In the genomic region with DNA sequence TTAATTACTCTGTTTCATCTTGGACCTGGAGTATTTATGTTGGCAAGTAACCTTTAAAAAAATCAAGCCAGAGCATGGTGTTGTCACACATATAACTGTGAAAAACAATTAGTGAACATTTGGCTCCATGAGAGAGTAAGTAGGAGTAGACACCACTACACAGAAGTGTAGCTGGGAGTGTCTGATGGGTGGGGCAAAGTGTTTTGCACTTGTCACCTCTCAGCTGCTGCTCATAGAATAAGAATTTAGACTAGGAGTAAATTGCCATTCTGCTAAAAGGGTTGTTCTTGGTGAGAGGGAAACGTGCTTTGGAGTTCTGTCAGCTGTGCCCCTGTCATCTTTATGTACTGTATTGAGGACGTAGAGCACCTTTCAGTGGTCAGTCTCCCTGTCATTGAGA, we compare ENCODE assay signal across 22 cellular contexts.
DNase-seq lines count a peak whose midpoint lies in the region; ATAC-seq, FAIRE-seq and TF ChIP-seq lines count a peak whose summit lies in the region.
"Had no signal": no experiment of that assay in that cellular context is flagged by ENCODE, and none has a peak within 500 bp of the region (broad histone marks: within the 10 kb centered on the region; RNA-seq: fewer than 3 reads in every experiment).

No MANE protein-coding gene starts in this region.

- H3K9ac ChIP-seq in OCI-LY3 (ENCODE audit: low read length) (no peak overlapping the region), MM.1S (ENCODE audit: low read length) (no peak overlapping the region)
- H3K9ac ChIP-seq: SK-N-SH had no signal

- POLR2A ChIA-PET in CD4-positive, alpha-beta T cell (lab: Charles Lee) = no interaction called here

- peaks cover 87% of the 10 kb centered on the region for H3K36me3 Mint-ChIP-seq in CD4-positive, alpha-beta T cell (ENCODE audit: low read depth)

- intact Hi-C loops in right cardiac atrium (cut with DNase I) = no loop called here
- intact Hi-C loops in CD4-positive, alpha-beta T cell (cut with DNase I, micrococcal nuclease) = no loop called here

- TF ChIP-seq CTCF in OCI-LY3 (IDR thresholded peaks at IDR 0.05; ENCODE audit: low read depth, low read length) (no peak), MM.1S (IDR thresholded peaks at IDR 0.05; ENCODE audit: low read length) (no peak)
- no peak for TF ChIP-seq CTCF in CD4-positive, alpha-beta T cell (IDR thresholded peaks at IDR 0.05)

- peaks cover 7% of the 10 kb centered on the region for H3K9me3 Mint-ChIP-seq in CD4-positive, alpha-beta T cell

- peak; percentile 66 to 68 for ATAC-seq in right cardiac atrium
- no peak for ATAC-seq in CD4-positive, alpha-beta T cell (ENCODE audit: poor library complexity)

- 51% methylated on average over 2 of the region's 2 CpGs for WGBS in right cardiac atrium
- WGBS in small intestine, 3 donors = 89 to 92% (median 89%) methylated on average over 2 of the region's 2 CpGs

- no peaks in the 10 kb centered on the region for H3K27me3 ChIP-seq in OCI-LY3 (ENCODE audit: low read depth, low read length)
- H3K27me3 ChIP-seq in right cardiac atrium (ENCODE audit: control insufficient read depth, insufficient read depth) = no peaks in the 10 kb centered on the region
- H3K27me3 ChIP-seq in small intestine (ENCODE audit: control insufficient read depth in 2 of 2, insufficient read depth in 2 of 2, low read length in 2 of 2) = no peaks in the 10 kb centered on the region
- no peaks in the 10 kb centered on the region for H3K27me3 ChIP-seq in CD4-positive, alpha-beta T cell (ENCODE audit: control insufficient read depth, insufficient read depth, low read length)
- no peaks in the 10 kb centered on the region for H3K27me3 ChIP-seq in MM.1S (replicated peaks; ENCODE audit: insufficient read depth, low read length)
- H3K27me3 ChIP-seq: MG63, Peyer's patch had no signal

- FAIRE-seq in small intestine (lab: Jason Lieb, UNC) = no peak
- FAIRE-seq: HTR-8/SVneo had no signal

- H4K20me1 ChIP-seq in OCI-LY3 (ENCODE audit: insufficient read depth, low read length) = no peaks in the 10 kb centered on the region
- no peaks in the 10 kb centered on the region for H4K20me1 ChIP-seq in MM.1S (ENCODE audit: insufficient read depth, low read length)

- H3K4me1 ChIP-seq in OCI-LY3 (ENCODE audit: low read length) (peaks cover 39% of the 10 kb centered on the region), right cardiac atrium (ENCODE audit: control insufficient read depth, insufficient read depth, low read length) (peaks cover 2% of the 10 kb centered on the region), small intestine (ENCODE audit: control insufficient read depth in 2 of 2, insufficient read depth in 1 of 2, low read depth in 1 of 2, low read length in 1 of 2) (no peaks in the 10 kb centered on the region), MM.1S (ENCODE audit: low read length) (no peaks in the 10 kb centered on the region)
- H3K4me1 ChIP-seq: Peyer's patch had no signal

- no peaks in the 10 kb centered on the region for H3K4me1 Mint-ChIP-seq in CD4-positive, alpha-beta T cell (ENCODE audit: low read depth)
- H3K4me1 Mint-ChIP-seq: CD14-positive monocyte, IgD-negative memory B cell had no signal

- H3K4me2 ChIP-seq in OCI-LY3 (ENCODE audit: low read length) = peak overlapping the region; percentile 61; the same call in 1 of the 2 replicates
- H3K4me2 ChIP-seq in MM.1S (ENCODE audit: low read depth, low read length) = no peak overlapping the region
- H3K4me2 ChIP-seq: SK-N-SH had no signal

- H3K9me2 ChIP-seq in MM.1S (replicated peaks; ENCODE audit: insufficient read depth, low read length) = no peaks in the 10 kb centered on the region

- H3K36me3 ChIP-seq in OCI-LY3 (replicated peaks; ENCODE audit: low read depth, low read length) = no peaks in the 10 kb centered on the region
- peaks cover 0 to 1% of the 10 kb centered on the region in 2 donors for H3K36me3 ChIP-seq in small intestine (ENCODE audit: control insufficient read depth in 2 of 2, insufficient read depth in 2 of 2, low read length in 2 of 2)
- no peaks in the 10 kb centered on the region for H3K36me3 ChIP-seq in MM.1S (replicated peaks; ENCODE audit: insufficient read depth, low read length)
- H3K36me3 ChIP-seq: Peyer's patch had no signal

- no peak overlapping the region for H2AFZ ChIP-seq in OCI-LY3 (ENCODE audit: low read depth, low read length)
- H2AFZ ChIP-seq in MM.1S (ENCODE audit: low read length) = no peak overlapping the region

- no peaks in the 10 kb centered on the region for H3K27me3 Mint-ChIP-seq in CD4-positive, alpha-beta T cell
- H3K27me3 Mint-ChIP-seq: IgD-negative memory B cell had no signal

- H3K27ac ChIP-seq in OCI-LY3 (ENCODE audit: low read length) (no peak overlapping the region), right cardiac atrium (ENCODE audit: low read length) (no peak overlapping the region), small intestine (ENCODE audit: low read depth in 1 of 2, low read length in 1 of 2) (no peak overlapping the region), MM.1S (ENCODE audit: low read length) (no peak overlapping the region)
- H3K27ac ChIP-seq in CD4-positive, alpha-beta T cell (ENCODE audit: low read depth, low read length) = no peak overlapping the region
- H3K27ac ChIP-seq: 22Rv1, HL-60, Peyer's patch had no signal

- no peaks in the 10 kb centered on the region for H3F3A ChIP-seq in MM.1S (ENCODE audit: insufficient read depth, low read length)

- H3K9me3 ChIP-seq in OCI-LY3 (ENCODE audit: insufficient read depth, low read length) (no peaks in the 10 kb centered on the region), right cardiac atrium (ENCODE audit: control insufficient read depth, low read length) (no peaks in the 10 kb centered on the region), small intestine (ENCODE audit: control insufficient read depth, low read depth) (no peaks in the 10 kb centered on the region), MM.1S (replicated peaks; ENCODE audit: insufficient read depth, low read length) (no peaks in the 10 kb centered on the region)
- no peaks in the 10 kb centered on the region for H3K9me3 ChIP-seq in CD4-positive, alpha-beta T cell (ENCODE audit: control insufficient read depth, low read length)
- H3K9me3 ChIP-seq: HAP-1, Peyer's patch had no signal

- H3K4me3 ChIP-seq in OCI-LY3 (ENCODE audit: low read length) = no peak overlapping the region
- H3K4me3 ChIP-seq in right cardiac atrium (ENCODE audit: low read length) = no peak overlapping the region
- H3K4me3 ChIP-seq in small intestine (ENCODE audit: low read depth in 1 of 2, low read length in 2 of 2) = no peak overlapping the region
- no peak overlapping the region for H3K4me3 ChIP-seq in MM.1S (ENCODE audit: low read length)
- H3K4me3 ChIP-seq: HAP-1, MG63, Peyer's patch had no signal

- H3K4me3 Mint-ChIP-seq in CD4-positive, alpha-beta T cell = no peak overlapping the region
- H3K4me3 Mint-ChIP-seq: CD14-positive monocyte, IgD-negative memory B cell had no signal

- DNase-seq in NCI-H187 treated with DMSO at 0.1 percent for 48 hours (lab: John Stamatoyannopoulos, UW) (peak; percentile 51), NCI-H187 (lab: John Stamatoyannopoulos, UW) (no peak), right cardiac atrium (no peak), small intestine (peak; percentile 2), MM.1S (no peak), Ammon's horn (ENCODE audit: low spot score) (no peak)
- no peak for DNase-seq in CD4-positive, alpha-beta T cell
- DNase-seq: AML-193, DMS79 treated with DMSO at 0.1 percent for 48 hours, Karpas-422, MG63, NCI-H1105, NCI-H446 treated with DMSO at 0.1 percent for 48 hours, Peyer's patch, SK-N-SH had no signal

- H3K79me2 ChIP-seq in OCI-LY3 (ENCODE audit: low read length) (no peaks in the 10 kb centered on the region), MM.1S (ENCODE audit: low read length) (no peaks in the 10 kb centered on the region)

- H3K27ac Mint-ChIP-seq in CD4-positive, alpha-beta T cell = no peak overlapping the region

- CTCF ChIA-PET in CD4-positive, alpha-beta T cell (lab: Charles Lee) = no interaction called here

Comparison
In these comparisons a context has a peak if more than half of its experiments do, and no peak if none do; other contexts are left out.
1. DNase-seq: peak in NCI-H187 treated with DMSO at 0.1 percent for 48 hours (single experiment) and small intestine (single experiment); none in NCI-H187 (0 of 2), right cardiac atrium (0 of 3), CD4-positive, alpha-beta T cell (0 of 10), MM.1S (single experiment) and Ammon's horn (single experiment).